In genomic region chr15:76342046-76342381, GRCh38 we compare ENCODE assay signal across 12 cellular contexts. TPM values are rescaled to one million over a fixed set of nuclear protein-coding genes. Genes with fewer than 3 reads are reported as not detected.
DNase-seq lines count a peak whose midpoint lies in the region; ATAC-seq lines count a peak whose summit lies in the region.
"Had no signal": no experiment of that assay in that cellular context is flagged by ENCODE, and none has a peak within 500 bp of the region (broad histone marks: within the 10 kb centered on the region; RNA-seq: fewer than 3 reads in every experiment).

No MANE protein-coding gene starts in this region.

- H3K36me3 Mint-ChIP-seq in activated T-helper 1 cell treated with anti-CD3 and anti-CD28 coated beads, Interleukin-12 subunit alpha, Interleukin-12 subunit beta, Interleukin-2, Interleukin-4 antibody, amounts not matched to agents 30 ng/mL and 10 ng/mL and 1 ng/mL, durations not matched to agents 14 hours and 24 hours and 36 hours (ENCODE audit: low read depth) = peaks cover 12% of the 10 kb centered on the region
- peaks cover 0 to 2% (median 0%) of the 10 kb centered on the region in 3 donors for H3K36me3 Mint-ChIP-seq in immature natural killer cell

- no peaks in the 10 kb centered on the region for H3K9me3 Mint-ChIP-seq in activated T-helper 1 cell treated with anti-CD3 and anti-CD28 coated beads, Interleukin-12 subunit alpha, Interleukin-12 subunit beta, Interleukin-2, Interleukin-4 antibody, amounts not matched to agents 30 ng/mL and 10 ng/mL and 1 ng/mL, durations not matched to agents 14 hours and 24 hours and 36 hours
- peaks cover 0 to 8% (median 0%) of the 10 kb centered on the region in 6 donors for H3K9me3 Mint-ChIP-seq in immature natural killer cell
- no peaks in the 10 kb centered on the region for H3K9me3 Mint-ChIP-seq in stimulated activated naive CD8-positive, alpha-beta T cell treated with anti-CD3 and anti-CD28 coated beads, Interleukin-15, amount 100 ng/mL, for 72 hours

- H3K27ac Mint-ChIP-seq in activated T-helper 1 cell treated with anti-CD3 and anti-CD28 coated beads, Interleukin-12 subunit alpha, Interleukin-12 subunit beta, Interleukin-2, Interleukin-4 antibody, amounts not matched to agents 30 ng/mL and 10 ng/mL and 1 ng/mL, durations not matched to agents 14 hours and 24 hours and 36 hours = peak overlapping the region; percentile 78
- H3K27ac Mint-ChIP-seq in immature natural killer cell = no peak overlapping the region
- H3K27ac Mint-ChIP-seq in stimulated activated naive CD8-positive, alpha-beta T cell treated with anti-CD3 and anti-CD28 coated beads, Interleukin-15, amount 100 ng/mL, for 72 hours = no peak overlapping the region

- peak overlapping the region; percentile 58 for H3K4me3 Mint-ChIP-seq in activated T-helper 1 cell treated with anti-CD3 and anti-CD28 coated beads, Interleukin-12 subunit alpha, Interleukin-12 subunit beta, Interleukin-2, Interleukin-4 antibody, amounts not matched to agents 30 ng/mL and 10 ng/mL and 1 ng/mL, durations not matched to agents 14 hours and 24 hours and 36 hours
- H3K4me3 Mint-ChIP-seq in immature natural killer cell = peak overlapping the region; percentile 72 to 85 (median 77)
- H3K4me3 Mint-ChIP-seq in stimulated activated naive CD8-positive, alpha-beta T cell treated with anti-CD3 and anti-CD28 coated beads, Interleukin-15, amount 100 ng/mL, for 72 hours = peak overlapping the region; percentile 78 to 85

- ATAC-seq in stimulated activated naive CD8-positive, alpha-beta T cell treated with anti-CD3 and anti-CD28 coated beads, Interleukin-15, amount 100 ng/mL, for 72 hours = no peak
- ATAC-seq in GM21825 (IDR thresholded peaks at IDR 0.05; ENCODE audit: unreplicated experiment) = no peak

- intact Hi-C loops in activated T-helper 1 cell treated with anti-CD3 and anti-CD28 coated beads, Interleukin-12 subunit alpha, Interleukin-12 subunit beta, Interleukin-2, Interleukin-4 antibody, amounts not matched to agents 30 ng/mL and 10 ng/mL and 1 ng/mL, durations not matched to agents 14 hours and 24 hours and 36 hours (cut with micrococcal nuclease) = loop anchor here (10.0 kb wide), 2 partner anchors 233 to 277 kb away; no protein-coding TSS in a partner anchor

- peak; percentile 33 for DNase-seq in activated T-cell treated with anti-CD3 and anti-CD28 coated beads, Interleukin-2, amount 50 U/mL, for 1 hour
- no peak for DNase-seq in activated T-cell treated with anti-CD3 and anti-CD28 coated beads, Interleukin-2, amount 50 U/mL, for 48 hours
- no peak for DNase-seq in activated T-helper 1 cell treated with anti-CD3 and anti-CD28 coated beads, Interleukin-12 subunit alpha, Interleukin-12 subunit beta, Interleukin-2, Interleukin-4 antibody, amounts not matched to agents 30 ng/mL and 10 ng/mL and 1 ng/mL, durations not matched to agents 14 hours and 24 hours and 36 hours (ENCODE audit: low spot score)
- DNase-seq in immature natural killer cell (no peak), hepatic stellate cell (ENCODE audit: low spot score) (no peak), NCI-H446 (lab: John Stamatoyannopoulos, UW) (no peak)
- DNase-seq in stimulated activated naive CD8-positive, alpha-beta T cell treated with anti-CD3 and anti-CD28 coated beads, Interleukin-15, amount 100 ng/mL, for 72 hours = peak in 1 of 2 donors; percentile 12
- DNase-seq: effector memory CD4-positive, alpha-beta T cell; heart left ventricle; Karpas-422; midbrain had no signal

- peaks cover 72% of the 10 kb centered on the region for H3K27me3 Mint-ChIP-seq in activated T-helper 1 cell treated with anti-CD3 and anti-CD28 coated beads, Interleukin-12 subunit alpha, Interleukin-12 subunit beta, Interleukin-2, Interleukin-4 antibody, amounts not matched to agents 30 ng/mL and 10 ng/mL and 1 ng/mL, durations not matched to agents 14 hours and 24 hours and 36 hours (ENCODE audit: insufficient read depth)
- peaks cover 32 to 65% (median 63%) of the 10 kb centered on the region in 3 donors for H3K27me3 Mint-ChIP-seq in immature natural killer cell (ENCODE audit: low read depth in 3 of 3)
- peaks cover 89% of the 10 kb centered on the region for H3K27me3 Mint-ChIP-seq in stimulated activated naive CD8-positive, alpha-beta T cell treated with anti-CD3 and anti-CD28 coated beads, Interleukin-15, amount 100 ng/mL, for 72 hours

- H3K4me1 Mint-ChIP-seq in activated T-helper 1 cell treated with anti-CD3 and anti-CD28 coated beads, Interleukin-12 subunit alpha, Interleukin-12 subunit beta, Interleukin-2, Interleukin-4 antibody, amounts not matched to agents 30 ng/mL and 10 ng/mL and 1 ng/mL, durations not matched to agents 14 hours and 24 hours and 36 hours (ENCODE audit: low read depth) = peaks cover 47% of the 10 kb centered on the region
- H3K4me1 Mint-ChIP-seq in immature natural killer cell = peaks cover 58 to 76% of the 10 kb centered on the region in 2 donors
- peaks cover 66% of the 10 kb centered on the region for H3K4me1 Mint-ChIP-seq in stimulated activated naive CD8-positive, alpha-beta T cell treated with anti-CD3 and anti-CD28 coated beads, Interleukin-15, amount 100 ng/mL, for 72 hours

RNA-seq across cellular contexts. Expression of gene ISL2, which starts 5.4 kb away (rescaled TPM):
- total RNA-seq in activated T-helper 1 cell treated with anti-CD3 and anti-CD28 coated beads, Interleukin-12 subunit alpha, Interleukin-12 subunit beta, Interleukin-2, Interleukin-4 antibody, amounts not matched to agents 30 ng/mL and 10 ng/mL and 1 ng/mL, durations not matched to agents 14 hours and 24 hours and 36 hours = 1.3 TPM in 2 replicates
- not detected for polyA plus RNA-seq in immature natural killer cell
- total RNA-seq: heart left ventricle had no signal
- polyA plus RNA-seq: heart left ventricle had no signal

RNA-seq across cellular contexts. Expression of gene ETFA, which starts 30.7 kb away (rescaled TPM):
- 129 and 133 TPM in 2 replicates for total RNA-seq in activated T-helper 1 cell treated with anti-CD3 and anti-CD28 coated beads, Interleukin-12 subunit alpha, Interleukin-12 subunit beta, Interleukin-2, Interleukin-4 antibody, amounts not matched to agents 30 ng/mL and 10 ng/mL and 1 ng/mL, durations not matched to agents 14 hours and 24 hours and 36 hours
- 100 to 1,000 TPM; 146 to 157 (median 157) TPM for polyA plus RNA-seq in immature natural killer cell
